1 cellular context compared by ENCODE assay signal in genomic region chr16:3142770-3143169, GRCh38.
TF ChIP-seq lines count a peak whose summit lies in the region.

No MANE protein-coding gene starts in this region.

TF ChIP-seq in HepG2, 621 proteins besides CTCF, POLR2A, EP300 and RAD21:
- no peak for TF ChIP-seq ZFY (CRISPR knock-in tag; IDR thresholded peaks at IDR 0.05)
- TF ChIP-seq MEIS1 (CRISPR knock-in tag; IDR thresholded peaks at IDR 0.05; ENCODE audit: borderline replicate concordance) = no peak
- TF ChIP-seq GLI4 (CRISPR knock-in tag; IDR thresholded peaks at IDR 0.05; ENCODE audit: borderline replicate concordance) = no peak
- no peak for TF ChIP-seq SP140L (CRISPR knock-in tag; IDR thresholded peaks at IDR 0.05; ENCODE audit: borderline replicate concordance)
- no peak for TF ChIP-seq MTA3 (CRISPR knock-in tag; IDR thresholded peaks at IDR 0.05)
- no peak for TF ChIP-seq ZBTB20 (CRISPR knock-in tag; IDR thresholded peaks at IDR 0.05; ENCODE audit: borderline replicate concordance, low read depth)
- no peak for TF ChIP-seq ZNF331 (CRISPR knock-in tag; IDR thresholded peaks at IDR 0.05)
- TF ChIP-seq ZBTB1 (CRISPR knock-in tag; IDR thresholded peaks at IDR 0.05; ENCODE audit: borderline replicate concordance) = no peak
- no peak for TF ChIP-seq TRIM24 (CRISPR knock-in tag; IDR thresholded peaks at IDR 0.05)
- no peak for TF ChIP-seq ZBTB14 (CRISPR knock-in tag; IDR thresholded peaks at IDR 0.05)
- TF ChIP-seq ISL2 (CRISPR knock-in tag; IDR thresholded peaks at IDR 0.05) = no peak
- TF ChIP-seq SNAPC4 (CRISPR knock-in tag; IDR thresholded peaks at IDR 0.05) = no peak
- no peak for TF ChIP-seq ZNF839 (CRISPR knock-in tag; IDR thresholded peaks at IDR 0.05; ENCODE audit: borderline replicate concordance)
- no peak for TF ChIP-seq ZNF510 (CRISPR knock-in tag; IDR thresholded peaks at IDR 0.05; ENCODE audit: low read depth)
